Comparison of ENCODE assay signal across 1 cellular context in the genomic region with DNA sequence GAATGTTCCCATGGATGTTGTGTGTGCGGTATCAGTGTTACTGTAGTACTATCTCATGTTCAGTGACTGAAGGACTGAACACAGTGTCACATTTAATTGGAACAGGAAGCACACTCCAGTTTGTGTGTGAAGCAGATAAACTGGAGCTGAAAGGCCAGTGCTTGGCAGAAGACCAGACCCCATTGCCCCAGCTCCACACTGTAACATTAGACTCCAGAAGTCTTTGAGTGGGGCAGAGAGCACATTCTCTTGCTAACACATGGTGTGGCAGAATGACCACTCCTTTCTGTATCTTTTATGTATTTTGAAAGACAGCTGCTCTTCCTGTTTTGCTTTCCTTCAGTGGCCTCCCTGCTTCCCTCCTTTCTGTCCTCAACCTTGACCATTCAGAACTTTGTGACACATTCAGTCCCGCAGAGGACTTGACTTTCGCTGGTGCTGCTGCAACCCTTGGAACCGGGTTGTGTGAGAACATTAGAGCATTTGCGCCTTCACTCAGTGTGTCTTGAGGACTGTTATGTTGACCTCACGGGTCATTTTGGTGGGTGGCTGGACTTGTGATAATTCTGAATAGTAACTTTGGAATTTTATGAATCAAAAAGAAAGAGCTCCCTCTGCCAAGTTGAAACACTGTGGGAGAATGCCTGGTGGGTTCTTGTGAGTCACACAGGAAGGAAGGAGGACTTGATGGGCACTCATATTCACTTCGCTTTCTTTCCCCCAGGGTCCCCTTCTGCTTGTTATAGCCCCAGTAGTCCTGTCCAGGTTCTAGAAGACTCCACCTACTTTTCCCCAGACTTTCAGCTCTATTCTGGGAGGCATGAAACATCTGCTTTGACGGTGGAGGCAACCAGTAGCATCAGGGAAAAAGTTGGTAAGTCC.
TF ChIP-seq lines count a peak whose summit lies in the region.

No MANE protein-coding gene starts in this region.

TF ChIP-seq in SK-N-SH, 30 proteins besides CTCF, POLR2A, EP300 and RAD21 (continued from another document):
- TF ChIP-seq CHD2 (IDR thresholded peaks at IDR 0.05; ENCODE audit: low read length, partially characterized antibody) (no peak), FOSL2 (IDR thresholded peaks at IDR 0.05; ENCODE audit: borderline replicate concordance, low read depth) (peak; percentile 90), TEAD4 (IDR thresholded peaks at IDR 0.05; ENCODE audit: borderline replicate concordance, insufficient read depth) (no peak), RXRA (IDR thresholded peaks at IDR 0.05; ENCODE audit: borderline replicate concordance, low read depth) (peak; percentile 66; the same call in 1 of the 2 replicates), ELF1 (IDR thresholded peaks at IDR 0.05) (peak; percentile 26; the same call in 1 of the 2 replicates), POLR2AphosphoS5 (IDR thresholded peaks at IDR 0.05; ENCODE audit: low read depth, low read length) (peak; percentile 15; the same call in 1 of the 2 replicates), YY1 (IDR thresholded peaks at IDR 0.05; ENCODE audit: low read depth) (no peak), TCF12 (IDR thresholded peaks at IDR 0.05) (peak; percentile 67), GATA2 (CRISPR knock-in tag; IDR thresholded peaks at IDR 0.05) (0 out of 2 replicates have a peak, but pooled peaks have one; percentile 7), FOXM1 (IDR thresholded peaks at IDR 0.05; ENCODE audit: low read depth) (0 out of 2 replicates have a peak, but pooled peaks have one; percentile 35), NFIC (IDR thresholded peaks at IDR 0.05; ENCODE audit: borderline replicate concordance) (peak; percentile 84), MXI1 (IDR thresholded peaks at IDR 0.05; ENCODE audit: low read depth, low read length) (peak; percentile 79; the same call in 1 of the 2 replicates)
- TF ChIP-seq, protein P1, sequence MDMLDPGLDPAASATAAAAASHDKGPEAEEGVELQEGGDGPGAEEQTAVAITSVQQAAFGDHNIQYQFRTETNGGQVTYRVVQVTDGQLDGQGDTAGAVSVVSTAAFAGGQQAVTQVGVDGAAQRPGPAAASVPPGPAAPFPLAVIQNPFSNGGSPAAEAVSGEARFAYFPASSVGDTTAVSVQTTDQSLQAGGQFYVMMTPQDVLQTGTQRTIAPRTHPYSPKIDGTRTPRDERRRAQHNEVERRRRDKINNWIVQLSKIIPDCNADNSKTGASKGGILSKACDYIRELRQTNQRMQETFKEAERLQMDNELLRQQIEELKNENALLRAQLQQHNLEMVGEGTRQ (IDR thresholded peaks at IDR 0.05; ENCODE audit: borderline replicate concordance, low read depth, low read length) = no peak
- TF ChIP-seq, protein P2, sequence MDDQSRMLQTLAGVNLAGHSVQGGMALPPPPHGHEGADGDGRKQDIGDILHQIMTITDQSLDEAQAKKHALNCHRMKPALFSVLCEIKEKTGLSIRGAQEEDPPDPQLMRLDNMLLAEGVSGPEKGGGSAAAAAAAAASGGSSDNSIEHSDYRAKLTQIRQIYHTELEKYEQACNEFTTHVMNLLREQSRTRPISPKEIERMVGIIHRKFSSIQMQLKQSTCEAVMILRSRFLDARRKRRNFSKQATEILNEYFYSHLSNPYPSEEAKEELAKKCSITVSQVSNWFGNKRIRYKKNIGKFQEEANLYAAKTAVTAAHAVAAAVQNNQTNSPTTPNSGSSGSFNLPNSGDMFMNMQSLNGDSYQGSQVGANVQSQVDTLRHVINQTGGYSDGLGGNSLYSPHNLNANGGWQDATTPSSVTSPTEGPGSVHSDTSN (IDR thresholded peaks at IDR 0.05) = peak; percentile 79
- TF ChIP-seq, protein P3, sequence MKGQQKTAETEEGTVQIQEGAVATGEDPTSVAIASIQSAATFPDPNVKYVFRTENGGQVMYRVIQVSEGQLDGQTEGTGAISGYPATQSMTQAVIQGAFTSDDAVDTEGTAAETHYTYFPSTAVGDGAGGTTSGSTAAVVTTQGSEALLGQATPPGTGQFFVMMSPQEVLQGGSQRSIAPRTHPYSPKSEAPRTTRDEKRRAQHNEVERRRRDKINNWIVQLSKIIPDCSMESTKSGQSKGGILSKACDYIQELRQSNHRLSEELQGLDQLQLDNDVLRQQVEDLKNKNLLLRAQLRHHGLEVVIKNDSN (IDR thresholded peaks at IDR 0.05; ENCODE audit: borderline replicate concordance, low read depth) = no peak
- TF ChIP-seq, protein P4, sequence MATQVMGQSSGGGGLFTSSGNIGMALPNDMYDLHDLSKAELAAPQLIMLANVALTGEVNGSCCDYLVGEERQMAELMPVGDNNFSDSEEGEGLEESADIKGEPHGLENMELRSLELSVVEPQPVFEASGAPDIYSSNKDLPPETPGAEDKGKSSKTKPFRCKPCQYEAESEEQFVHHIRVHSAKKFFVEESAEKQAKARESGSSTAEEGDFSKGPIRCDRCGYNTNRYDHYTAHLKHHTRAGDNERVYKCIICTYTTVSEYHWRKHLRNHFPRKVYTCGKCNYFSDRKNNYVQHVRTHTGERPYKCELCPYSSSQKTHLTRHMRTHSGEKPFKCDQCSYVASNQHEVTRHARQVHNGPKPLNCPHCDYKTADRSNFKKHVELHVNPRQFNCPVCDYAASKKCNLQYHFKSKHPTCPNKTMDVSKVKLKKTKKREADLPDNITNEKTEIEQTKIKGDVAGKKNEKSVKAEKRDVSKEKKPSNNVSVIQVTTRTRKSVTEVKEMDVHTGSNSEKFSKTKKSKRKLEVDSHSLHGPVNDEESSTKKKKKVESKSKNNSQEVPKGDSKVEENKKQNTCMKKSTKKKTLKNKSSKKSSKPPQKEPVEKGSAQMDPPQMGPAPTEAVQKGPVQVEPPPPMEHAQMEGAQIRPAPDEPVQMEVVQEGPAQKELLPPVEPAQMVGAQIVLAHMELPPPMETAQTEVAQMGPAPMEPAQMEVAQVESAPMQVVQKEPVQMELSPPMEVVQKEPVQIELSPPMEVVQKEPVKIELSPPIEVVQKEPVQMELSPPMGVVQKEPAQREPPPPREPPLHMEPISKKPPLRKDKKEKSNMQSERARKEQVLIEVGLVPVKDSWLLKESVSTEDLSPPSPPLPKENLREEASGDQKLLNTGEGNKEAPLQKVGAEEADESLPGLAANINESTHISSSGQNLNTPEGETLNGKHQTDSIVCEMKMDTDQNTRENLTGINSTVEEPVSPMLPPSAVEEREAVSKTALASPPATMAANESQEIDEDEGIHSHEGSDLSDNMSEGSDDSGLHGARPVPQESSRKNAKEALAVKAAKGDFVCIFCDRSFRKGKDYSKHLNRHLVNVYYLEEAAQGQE (IDR thresholded peaks at IDR 0.05; ENCODE audit: low read depth, low read length) = no peak
